Comparison of ENCODE assay signal across 25 cellular contexts in genomic region chr1:12100071-12100470, GRCh38. TPM values are rescaled to one million over a fixed set of nuclear protein-coding genes. Genes with fewer than 3 reads are reported as not detected.
"Had no signal": no experiment of that assay in that cellular context is flagged by ENCODE, and none has a peak within 500 bp of the region (broad histone marks: within the 10 kb centered on the region; RNA-seq: fewer than 3 reads in every experiment).

No MANE protein-coding gene starts in this region.

- H3K4me1 ChIP-seq: ascending aorta, SJCRH30 had no signal

- ATAC-seq: activated CD4-positive, alpha-beta T cell treated with anti-CD3 and anti-CD28 coated beads for 36 hours; activated CD4-positive, CD25-positive, alpha-beta regulatory T cell treated with anti-CD3 and anti-CD28 coated beads, Interleukin-2, amount 50 U/mL, for 24 hours; activated CD8-positive, alpha-beta T cell treated with anti-CD3 and anti-CD28 coated beads, Interleukin-2, amount 10 ng/mL, durations not matched to agents 7 days and 5 days; WTC11 had no signal

- H3K9me3 ChIP-seq: ascending aorta, SJCRH30 had no signal

- H3K27ac ChIP-seq: ascending aorta, PC-9, SJCRH30, SK-N-MC had no signal

- H3K36me3 ChIP-seq: ascending aorta, SJCRH30 had no signal

- H3K4me3 ChIP-seq: ascending aorta, PC-9, SJCRH30, SK-N-MC had no signal

- DNase-seq: activated CD4-positive, alpha-beta T cell treated with anti-CD3 and anti-CD28 coated beads for 36 hours; activated CD4-positive, alpha-beta T cell treated with anti-CD3 and anti-CD28 coated beads, Interleukin-2, amount 10 ng/mL, durations not matched to agents 7 days and 5 days; activated CD4-positive, alpha-beta T cell treated with anti-CD3 and anti-CD28 coated beads, Interleukin-2, amount 50 U/mL, for 48 hours; activated CD8-positive, alpha-beta T cell treated with anti-CD3 and anti-CD28 coated beads, Interleukin-2, amount 10 ng/mL, durations not matched to agents 7 days and 5 days; activated gamma-delta T cell; activated naive CD4-positive, alpha-beta T cell treated with Interleukin-2 at 50 U/mL for 16 hours; activated naive CD8-positive, alpha-beta T cell treated with anti-CD3 and anti-CD28 coated beads, Interleukin-2, amount 10 ng/mL, durations not matched to agents 7 days and 5 days; activated T-cell treated with anti-CD3 and anti-CD28 coated beads, Interleukin-2, amount 50 U/mL, for 24 hours; amygdala; NCI-H1105 treated with DMSO at 0.1 percent for 48 hours; NCI-H1436; NCI-H1694; NCI-H1930; NCI-H2081 treated with DMSO at 0.1 percent for 48 hours; NCI-H345; NCI-H524 treated with DMSO at 0.1 percent for 48 hours; NK-92 treated with Interleukin-12 subunit alpha and Interleukin-12 subunit beta, amount 100 ng/mL, for 24 hours; PC-9; SHP77; SJCRH30 had no signal

- H3K27me3 ChIP-seq: ascending aorta, SJCRH30 had no signal

RNA-seq across cellular contexts. Expression of gene TNFRSF8, which starts 37.0 kb away (rescaled TPM):
- total RNA-seq: MCF 10A, PC-9 had no signal
